ENCODE assay signal across 22 cellular contexts in genomic region chr1:32197837-32198236, GRCh38. TPM values are rescaled to one million over a fixed set of nuclear protein-coding genes. Genes with fewer than 3 reads are reported as not detected.
DNase-seq lines count a peak whose midpoint lies in the region; ATAC-seq and TF ChIP-seq lines count a peak whose summit lies in the region.
"Had no signal": no experiment of that assay in that cellular context is flagged by ENCODE, and none has a peak within 500 bp of the region (broad histone marks: within the 10 kb centered on the region; RNA-seq: fewer than 3 reads in every experiment).

No MANE protein-coding gene starts in this region.

- no peak for ATAC-seq in naive thymus-derived CD8-positive, alpha-beta T cell

- POLR2A ChIA-PET in naive thymus-derived CD8-positive, alpha-beta T cell (lab: Charles Lee): interaction anchor here (0.6 to 1.7 kb wide), 8 partner anchors 8 to 138 kb away, joined by 3 to 5 read pairs (median 4); partner anchors contain the start of genes DCDC2B, IQCC, MARCKSL1 and TXLNA

- H3K27ac Mint-ChIP-seq in glutamatergic neuron (ENCODE audit: unreplicated experiment) (peak overlapping the region; percentile 86), osteocyte (ENCODE audit: unreplicated experiment) (peak overlapping the region; percentile 96)
- H3K27ac Mint-ChIP-seq in naive thymus-derived CD8-positive, alpha-beta T cell: peak overlapping the region in 4 of 10 donors; percentile 17 to 80 (median 70)

- no peaks in the 10 kb centered on the region for H3K36me3 Mint-ChIP-seq in glutamatergic neuron (ENCODE audit: unreplicated experiment)
- peaks cover 24% of the 10 kb centered on the region for H3K36me3 Mint-ChIP-seq in osteocyte (ENCODE audit: unreplicated experiment)
- H3K36me3 Mint-ChIP-seq in naive thymus-derived CD8-positive, alpha-beta T cell: peaks cover 5 to 38% (median 19%) of the 10 kb centered on the region in 3 donors

- H3K9me3 Mint-ChIP-seq in glutamatergic neuron (ENCODE audit: unreplicated experiment) (peaks cover 14% of the 10 kb centered on the region), osteocyte (ENCODE audit: unreplicated experiment) (no peaks in the 10 kb centered on the region)
- no peaks in the 10 kb centered on the region for H3K9me3 Mint-ChIP-seq in naive thymus-derived CD8-positive, alpha-beta T cell

- DNase-seq in DMS 273 (lab: John Stamatoyannopoulos, UW; ENCODE audit: unreplicated experiment) (peak; percentile 35), DMS 273 treated with DMSO at 0.1 percent for 48 hours (lab: John Stamatoyannopoulos, UW) (no peak), NCI-H69 (lab: John Stamatoyannopoulos, UW) (peak; percentile 13), glutamatergic neuron (peak; percentile 77), osteocyte (ENCODE audit: extremely low spot score, unreplicated experiment) (no peak), KG1 (lab: John Stamatoyannopoulos, UW) (no peak), NCI-H510A (lab: John Stamatoyannopoulos, UW) (no peak)
- no peak for DNase-seq in naive thymus-derived CD8-positive, alpha-beta T cell
- DNase-seq: 8988T; AML-193; anterior cingulate cortex; central memory CD4-positive, alpha-beta T cell; foreskin melanocyte; NCI-H1105 treated with DMSO at 0.1 percent for 48 hours; NCI-H2081 treated with DMSO at 0.1 percent for 48 hours; NCI-H510A treated with DMSO at 0.1 percent for 48 hours; RPMI8226; uterus had no signal

- peak overlapping the region; percentile 57 for H3K4me3 Mint-ChIP-seq in glutamatergic neuron (ENCODE audit: unreplicated experiment)
- no peak overlapping the region for H3K4me3 Mint-ChIP-seq in osteocyte (ENCODE audit: unreplicated experiment)
- peak overlapping the region in 1 of 10 donors; percentile 10 for H3K4me3 Mint-ChIP-seq in naive thymus-derived CD8-positive, alpha-beta T cell

- H3K27me3 Mint-ChIP-seq in glutamatergic neuron (ENCODE audit: unreplicated experiment): peaks cover 6% of the 10 kb centered on the region
- no peaks in the 10 kb centered on the region for H3K27me3 Mint-ChIP-seq in osteocyte (ENCODE audit: unreplicated experiment)
- no peaks in the 10 kb centered on the region for H3K27me3 Mint-ChIP-seq in naive thymus-derived CD8-positive, alpha-beta T cell

- TF ChIP-seq CTCF in glutamatergic neuron (IDR thresholded peaks at IDR 0.05; ENCODE audit: partially characterized antibody, unreplicated experiment) (no peak), osteocyte (IDR thresholded peaks at IDR 0.05) (no peak)

- H3K4me1 Mint-ChIP-seq in glutamatergic neuron (ENCODE audit: low read depth, unreplicated experiment) (peaks cover 29% of the 10 kb centered on the region), osteocyte (ENCODE audit: unreplicated experiment) (peaks cover 33% of the 10 kb centered on the region)
- peaks cover 39 to 75% (median 58%) of the 10 kb centered on the region in 4 donors for H3K4me1 Mint-ChIP-seq in naive thymus-derived CD8-positive, alpha-beta T cell

RNA-seq across cellular contexts. Expression of gene CCDC28B, which starts 2.6 kb away (rescaled TPM):
- total RNA-seq in glutamatergic neuron (ENCODE audit: unreplicated experiment) (34.4 TPM), osteocyte (24.0 and 29.9 TPM in 2 replicates)
- total RNA-seq in naive thymus-derived CD8-positive, alpha-beta T cell: 1 to 10 TPM; 6.5 to 7.0 TPM
- polyA plus RNA-seq in naive thymus-derived CD8-positive, alpha-beta T cell: 10 to 100 TPM; 15.4 to 17.3 (median 16.3) TPM

RNA-seq across cellular contexts. Expression of gene IQCC, which starts 7.6 kb away (rescaled TPM):
- total RNA-seq in glutamatergic neuron (ENCODE audit: unreplicated experiment): 2.7 TPM
- total RNA-seq in osteocyte: 3.0 and 3.1 TPM in 2 replicates
- 1 to 10 TPM; 1.7 to 2.1 TPM for total RNA-seq in naive thymus-derived CD8-positive, alpha-beta T cell
- polyA plus RNA-seq in naive thymus-derived CD8-positive, alpha-beta T cell: under 1 TPM; 0.60 to 0.92 (median 0.73) TPM

RNA-seq across cellular contexts. Expression of gene DCDC2B, which starts 11.1 kb away (rescaled TPM):
- total RNA-seq in glutamatergic neuron (ENCODE audit: unreplicated experiment): not detected
- total RNA-seq in osteocyte: not detected in 2 replicates
- under 1 TPM in 1 of 2 experiments, not detected in 1; 0.22 TPM for total RNA-seq in naive thymus-derived CD8-positive, alpha-beta T cell
- polyA plus RNA-seq in naive thymus-derived CD8-positive, alpha-beta T cell: under 1 TPM in 1 of 3 donors, not detected in 2; 0.08 TPM
- total RNA-seq: Daoy, subcutaneous adipose tissue had no signal
- polyA plus RNA-seq: keratinocyte, neural cell had no signal

RNA-seq across cellular contexts. Expression of gene TXLNA, which starts 18.4 kb away (rescaled TPM):
- 48.6 TPM for total RNA-seq in glutamatergic neuron (ENCODE audit: unreplicated experiment)
- 77.3 and 77.8 TPM in 2 replicates for total RNA-seq in osteocyte
- total RNA-seq in naive thymus-derived CD8-positive, alpha-beta T cell: 10 to 100 TPM; 35.7 to 36.0 TPM
- 10 to 100 TPM; 19.0 to 28.3 (median 24.4) TPM for polyA plus RNA-seq in naive thymus-derived CD8-positive, alpha-beta T cell

RNA-seq across cellular contexts. Expression of gene TMEM234, which starts 24.3 kb away (rescaled TPM):
- 21.8 TPM for total RNA-seq in glutamatergic neuron (ENCODE audit: unreplicated experiment)
- total RNA-seq in osteocyte: 27.9 and 30.7 TPM in 2 replicates
- 10 to 100 TPM; 24.3 to 26.4 TPM for total RNA-seq in naive thymus-derived CD8-positive, alpha-beta T cell
- polyA plus RNA-seq in naive thymus-derived CD8-positive, alpha-beta T cell: 1 to 10 TPM; 2.1 to 4.9 (median 4.4) TPM

Comparison
In these comparisons a context has a peak if more than half of its experiments do, and no peak if none do; other contexts are left out.
1. DNase-seq: peak in DMS 273 (single experiment), NCI-H69 (single experiment) and glutamatergic neuron (single experiment); none in DMS 273 treated with DMSO at 0.1 percent for 48 hours (single experiment), osteocyte (single experiment), KG1 (single experiment), NCI-H510A (single experiment) and naive thymus-derived CD8-positive, alpha-beta T cell (0 of 10).